ENCODE assay signal across 9 cellular contexts in genomic region chr17:40448639-40449261, GRCh38. TPM values are rescaled to one million over a fixed set of nuclear protein-coding genes. Genes with fewer than 3 reads are reported as not detected.
A peak's percentile ranks its signal among the peaks of the same experiment; 100 is the strongest.
DNase-seq lines count a peak whose midpoint lies in the region; ATAC-seq and TF ChIP-seq lines count a peak whose summit lies in the region.
"Had no signal": no experiment of that assay in that cellular context is flagged by ENCODE, and none has a peak within 500 bp of the region (broad histone marks: within the 10 kb centered on the region; RNA-seq: fewer than 3 reads in every experiment).

No MANE protein-coding gene starts in this region.

- H2AK5ac ChIP-seq in neuronal stem cell (ENCODE audit: low read depth, low read length) = no peak overlapping the region

- DNase-seq in DMS53 (lab: John Stamatoyannopoulos, UW) (peak; percentile 77), Peyer's patch (peak in 2 of 3 donors; percentile 83 to 86), fibroblast of the aortic adventitia (ENCODE audit: low read depth) (peak; percentile 45), gastrocnemius medialis (no peak), NCI-H446 (lab: John Stamatoyannopoulos, UW) (no peak), neuronal stem cell (ENCODE audit: low spot score) (no peak), SW480 (ENCODE audit: low spot score) (no peak)
- DNase-seq in activated CD4-positive, alpha-beta T cell treated with anti-CD3 and anti-CD28 coated beads for 4 hours = no peak

- no peak overlapping the region for H4K8ac ChIP-seq in neuronal stem cell (ENCODE audit: low read depth, low read length)

- in situ Hi-C loops in gastrocnemius medialis (cut with MboI; ENCODE audit: low sequenced_read_pairs in 4 of 4) = loop anchor here in 2 of 4 donors (10.0 to 25.0 kb wide), 2 partner anchors 86 to 89 kb away; no protein-coding TSS in a partner anchor

- H2BK5ac ChIP-seq in neuronal stem cell (ENCODE audit: low read length) = no peak overlapping the region

- H3K36me3 ChIP-seq in Peyer's patch (peaks cover 0 to 13% (median 0%) of the 10 kb centered on the region in 3 donors), gastrocnemius medialis (no peaks in the 10 kb centered on the region), neuronal stem cell (replicated peaks in 1 of 2; ENCODE audit: control insufficient read depth in 2 of 2, insufficient read depth in 2 of 2, low read length in 2 of 2) (peaks cover 0 to 10% of the 10 kb centered on the region in 2 donors)

- intact Hi-C loops in gastrocnemius medialis (cut with DNase I; ENCODE audit: low total_unique reads) = no loop called here

- TF ChIP-seq CTCF in Peyer's patch (IDR thresholded peaks at IDR 0.05) = no peak
- no peak for TF ChIP-seq CTCF in fibroblast of the aortic adventitia (IDR thresholded peaks at IDR 0.05; ENCODE audit: insufficient read depth, low read length)
- TF ChIP-seq CTCF in gastrocnemius medialis (IDR thresholded peaks at IDR 0.05 in 4 of 5, conservative IDR thresholded peaks at IDR 0.05 in 1 of 5) = no peak

- no peak overlapping the region for H3K4me2 ChIP-seq in neuronal stem cell (ENCODE audit: insufficient read depth, low read length, poor library complexity, severe bottlenecking)

- TF ChIP-seq POLR2A in Peyer's patch (IDR thresholded peaks at IDR 0.05) (peak in 1 of 2 donors; percentile 49), gastrocnemius medialis (IDR thresholded peaks at IDR 0.05) (no peak)

- peak overlapping the region; percentile 54 to 93 (median 72) for H3K27ac ChIP-seq in Peyer's patch
- H3K27ac ChIP-seq in gastrocnemius medialis = peak overlapping the region; percentile 60 to 79 (median 70)
- no peak overlapping the region for H3K27ac ChIP-seq in neuronal stem cell (replicated peaks; ENCODE audit: low read length)

- no CpG with 5 or more reads among the region's 7 CpGs for WGBS in neuronal stem cell (ENCODE audit: extremely low coverage in 2 of 2, insufficient read length in 2 of 2, insufficient replicate concordance in 1 of 2), 2 donors

- H3K18ac ChIP-seq in neuronal stem cell (ENCODE audit: low read length) = no peak overlapping the region

- H3K27me3 ChIP-seq in Peyer's patch (no peaks in the 10 kb centered on the region), gastrocnemius medialis (no peaks in the 10 kb centered on the region), neuronal stem cell (ENCODE audit: control insufficient read depth in 3 of 3, insufficient read depth in 3 of 3, low read depth in 1 of 3, low read length in 3 of 3) (no peaks in the 10 kb centered on the region)

- H3K4ac ChIP-seq in neuronal stem cell (ENCODE audit: low read length) = no peak overlapping the region

- H2BK15ac ChIP-seq in neuronal stem cell (ENCODE audit: low read length) = no peak overlapping the region

- no peak overlapping the region for H2BK12ac ChIP-seq in neuronal stem cell (ENCODE audit: low read length)

- no peak overlapping the region for H4K91ac ChIP-seq in neuronal stem cell (ENCODE audit: low read depth, low read length, poor library complexity)

- H2AFZ ChIP-seq in neuronal stem cell (ENCODE audit: low read length) = no peak overlapping the region

- no peak overlapping the region for H3K23ac ChIP-seq in neuronal stem cell (ENCODE audit: low read depth, low read length, poor library complexity)

- H3K4me1 ChIP-seq in Peyer's patch (peaks cover 6 to 85% (median 15%) of the 10 kb centered on the region in 4 donors), gastrocnemius medialis (peaks cover 36 to 43% of the 10 kb centered on the region in 2 donors), neuronal stem cell (ENCODE audit: control insufficient read depth in 2 of 2, insufficient read depth in 1 of 2, low read depth in 1 of 2, low read length in 2 of 2) (peaks cover 8 to 14% of the 10 kb centered on the region in 2 donors)

- ATAC-seq in gastrocnemius medialis = no peak

- H3K9ac ChIP-seq in neuronal stem cell (ENCODE audit: low read depth, low read length, poor library complexity) = no peak overlapping the region

- peak overlapping the region in 2 of 4 donors; percentile 29 to 74 for H3K4me3 ChIP-seq in Peyer's patch
- peak overlapping the region; percentile 95 for H3K4me3 ChIP-seq in fibroblast of the aortic adventitia (ENCODE audit: low read depth, low read length)
- H3K4me3 ChIP-seq in gastrocnemius medialis = no peak overlapping the region
- H3K4me3 ChIP-seq in neuronal stem cell (ENCODE audit: low read length in 2 of 2) = peak overlapping the region in 1 of 2 donors; percentile 6

- H3K79me1 ChIP-seq in neuronal stem cell (ENCODE audit: low read depth, low read length) = peaks cover 2% of the 10 kb centered on the region

- H3K9me3 ChIP-seq in Peyer's patch (no peaks in the 10 kb centered on the region), gastrocnemius medialis (no peaks in the 10 kb centered on the region), neuronal stem cell (replicated peaks in 1 of 2; ENCODE audit: control insufficient read depth in 2 of 2, insufficient read depth in 1 of 2, low read depth in 1 of 2, low read length in 2 of 2) (no peaks in the 10 kb centered on the region)

- no peak overlapping the region for H3K14ac ChIP-seq in neuronal stem cell (ENCODE audit: low read length)

- H2BK120ac ChIP-seq in neuronal stem cell (ENCODE audit: low read depth, low read length) = no peak overlapping the region

RNA-seq across cellular contexts. Expression of gene IGFBP4, which starts 5.5 kb away (rescaled TPM):
- total RNA-seq in Peyer's patch = 100 to 1,000 TPM in 3 of 4 donors, 10 to 100 TPM in 1; 70.6 to 220 (median 133) TPM
- total RNA-seq in fibroblast of the aortic adventitia (ENCODE audit: low replicate concordance) = 314 and 706 TPM in 2 replicates
- 10 to 100 TPM; 14.5 to 56.8 (median 36.5) TPM for total RNA-seq in gastrocnemius medialis
- polyA plus RNA-seq in neuronal stem cell (2013, experiment 1 of 2) = 36.1 TPM
- polyA plus RNA-seq in neuronal stem cell (2013, experiment 2 of 2) = 34.4 TPM

RNA-seq across cellular contexts. Expression of gene TOP2A, which starts 31.1 kb away (rescaled TPM):
- total RNA-seq in Peyer's patch (10 to 100 TPM; 11.8 to 32.2 (median 16.5) TPM), fibroblast of the aortic adventitia (ENCODE audit: low replicate concordance) (25.3 and 145 TPM in 2 replicates), gastrocnemius medialis (1 to 10 TPM in 2 of 4 donors, under 1 TPM in 2; 0.26 to 1.6 (median 1.0) TPM)
- polyA plus RNA-seq in neuronal stem cell (2013, experiment 1 of 2) = 269 TPM
- 272 TPM for polyA plus RNA-seq in neuronal stem cell (2013, experiment 2 of 2)

RNA-seq across cellular contexts. Expression of gene TNS4, which starts 52.7 kb away (rescaled TPM):
- 1 to 10 TPM in 3 of 4 donors, under 1 TPM in 1; 0.54 to 2.5 (median 1.7) TPM for total RNA-seq in Peyer's patch
- not detected in 2 replicates for total RNA-seq in fibroblast of the aortic adventitia (ENCODE audit: low replicate concordance)
- total RNA-seq in gastrocnemius medialis = under 1 TPM in 1 of 4 donors, not detected in 3; 0.18 TPM
- not detected for polyA plus RNA-seq in neuronal stem cell (2013, experiment 1 of 2)
- not detected for polyA plus RNA-seq in neuronal stem cell (2013, experiment 2 of 2)
- total RNA-seq: dermis microvascular lymphatic vessel endothelial cell had no signal

Comparison
In these comparisons a context has a peak if more than half of its experiments do, and no peak if none do; other contexts are left out.
1. DNase-seq: peak in DMS53 (single experiment), Peyer's patch (2 of 3) and fibroblast of the aortic adventitia (single experiment); none in gastrocnemius medialis (0 of 2), NCI-H446 (0 of 2), neuronal stem cell (single experiment), activated CD4-positive, alpha-beta T cell treated with anti-CD3 and anti-CD28 coated beads for 4 hours (0 of 2) and SW480 (single experiment).